8 cellular contexts compared by ENCODE assay signal in the genomic region with DNA sequence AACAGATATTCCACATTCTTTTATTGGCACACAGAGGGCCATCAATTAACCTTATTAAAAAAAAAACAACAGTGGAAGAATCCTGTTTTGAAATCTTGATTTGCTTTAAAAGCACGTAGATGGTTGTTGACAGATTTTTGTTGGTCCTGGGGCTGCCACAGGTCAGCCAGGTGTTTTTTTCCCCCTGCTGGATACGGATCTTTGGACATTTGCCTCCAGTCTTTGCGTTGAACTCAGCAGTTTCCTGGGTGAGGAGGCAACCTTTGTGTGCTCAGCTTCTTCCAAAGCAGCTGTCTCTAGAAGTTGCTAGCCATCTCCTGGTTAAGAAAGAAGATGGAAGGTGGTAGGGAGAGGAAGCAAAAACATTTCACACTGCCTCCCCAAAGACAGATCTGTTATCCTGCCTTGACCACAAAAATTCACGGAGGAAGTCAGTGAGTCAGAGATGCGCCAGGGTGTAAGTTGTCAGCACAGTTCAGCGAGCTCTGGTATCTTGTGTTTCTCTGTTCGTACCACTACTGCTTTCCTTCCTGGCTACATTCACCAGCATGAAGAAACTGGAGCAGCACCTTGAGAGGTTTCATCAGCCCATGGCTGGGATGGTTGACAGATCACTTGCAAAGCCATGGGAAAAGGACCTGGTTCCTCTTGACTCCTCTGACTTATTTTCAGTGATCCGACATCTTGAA.
A peak's percentile ranks its signal among the peaks of the same experiment; 100 is the strongest.
DNase-seq lines count a peak whose midpoint lies in the region; ATAC-seq and TF ChIP-seq lines count a peak whose summit lies in the region.

No MANE protein-coding gene starts in this region.

- peak overlapping the region; percentile 89 for H3K27ac Mint-ChIP-seq in stimulated activated effector memory CD8-positive, alpha-beta T cell treated with anti-CD3 and anti-CD28 coated beads, Interleukin-12 subunit alpha, Interleukin-12 subunit beta, amount 100 ng/mL, for 72 hours

- peak; percentile 92 for ATAC-seq in GM19452 (IDR thresholded peaks at IDR 0.05; ENCODE audit: unreplicated experiment)
- peak; percentile 93 for ATAC-seq in stimulated activated effector memory CD8-positive, alpha-beta T cell treated with anti-CD3 and anti-CD28 coated beads, Interleukin-12 subunit alpha, Interleukin-12 subunit beta, amount 100 ng/mL, for 72 hours

- DNase-seq in AG04449 (ENCODE audit: low read depth, low spot score): peak; percentile 69
- DNase-seq in HT1080 (ENCODE audit: low read depth): peak; percentile 97
- peak; percentile 25 for DNase-seq in activated CD4-positive, alpha-beta T cell treated with anti-CD3 and anti-CD28 coated beads, Interleukin-2, amount 50 U/mL, for 1 hour
- peak; percentile 88 for DNase-seq in fibroblast of mammary gland (ENCODE audit: low read depth)
- DNase-seq in stimulated activated effector memory CD8-positive, alpha-beta T cell treated with anti-CD3 and anti-CD28 coated beads, Interleukin-12 subunit alpha, Interleukin-12 subunit beta, amount 100 ng/mL, for 72 hours (ENCODE audit: low spot score in 2 of 2): peak in 1 of 2 donors; percentile 74
- DNase-seq in NCI-H510A (lab: John Stamatoyannopoulos, UW): no peak
- DNase-seq in 8988T: no peak

- no peaks in the 10 kb centered on the region for H3K9me3 Mint-ChIP-seq in stimulated activated effector memory CD8-positive, alpha-beta T cell treated with anti-CD3 and anti-CD28 coated beads, Interleukin-12 subunit alpha, Interleukin-12 subunit beta, amount 100 ng/mL, for 72 hours

- CTCF ChIA-PET in AG04449 (lab: Yijun Ruan, JAX): no interaction called here

- peaks cover 6% of the 10 kb centered on the region for H3K36me3 Mint-ChIP-seq in stimulated activated effector memory CD8-positive, alpha-beta T cell treated with anti-CD3 and anti-CD28 coated beads, Interleukin-12 subunit alpha, Interleukin-12 subunit beta, amount 100 ng/mL, for 72 hours

- H3K4me1 Mint-ChIP-seq in stimulated activated effector memory CD8-positive, alpha-beta T cell treated with anti-CD3 and anti-CD28 coated beads, Interleukin-12 subunit alpha, Interleukin-12 subunit beta, amount 100 ng/mL, for 72 hours: peaks cover 84% of the 10 kb centered on the region

- no peak overlapping the region for H3K4me3 ChIP-seq in AG04449 (ENCODE audit: low read depth, low read length)
- H3K4me3 ChIP-seq in fibroblast of mammary gland (ENCODE audit: control insufficient read depth, low read depth, low read length): no peak overlapping the region

- H3K4me3 Mint-ChIP-seq in stimulated activated effector memory CD8-positive, alpha-beta T cell treated with anti-CD3 and anti-CD28 coated beads, Interleukin-12 subunit alpha, Interleukin-12 subunit beta, amount 100 ng/mL, for 72 hours: peak overlapping the region; percentile 61

- TF ChIP-seq CTCF in AG04449 (IDR thresholded peaks at IDR 0.05; ENCODE audit: insufficient read depth, low read length, missing control alignments): no peak
- TF ChIP-seq CTCF in fibroblast of mammary gland (conservative IDR thresholded peaks at IDR 0.05; ENCODE audit: control insufficient read depth, insufficient read depth, low read depth, low read length): no peak

- POLR2A ChIA-PET in AG04449 (lab: Yijun Ruan, JAX): interaction anchor here (0.8 kb wide), 1 partner anchor 18 kb away, joined by 4 read pairs; no protein-coding TSS in a partner anchor

Comparison
In these comparisons a context has a peak if more than half of its experiments do, and no peak if none do; other contexts are left out.
1. DNase-seq: peak in AG04449 (single experiment), HT1080 (single experiment), activated CD4-positive, alpha-beta T cell treated with anti-CD3 and anti-CD28 coated beads, Interleukin-2, amount 50 U/mL, for 1 hour (single experiment) and fibroblast of mammary gland (single experiment); none in NCI-H510A (single experiment) and 8988T (single experiment).